ENCODE assay signal across 11 cellular contexts in genomic region chr16:81189100-81189664, GRCh38. TPM values are rescaled to one million over a fixed set of nuclear protein-coding genes. Genes with fewer than 3 reads are reported as not detected.
DNase-seq lines count a peak whose midpoint lies in the region; ATAC-seq, FAIRE-seq and TF ChIP-seq lines count a peak whose summit lies in the region.
"Had no signal": no experiment of that assay in that cellular context is flagged by ENCODE, and none has a peak within 500 bp of the region (broad histone marks: within the 10 kb centered on the region; RNA-seq: fewer than 3 reads in every experiment).

No MANE protein-coding gene starts in this region.

- H2AK5ac ChIP-seq in neuronal stem cell (ENCODE audit: low read depth, low read length), result no peak overlapping the region

- TF ChIP-seq POLR2A in uterus (IDR thresholded peaks at IDR 0.05), result no peak

- no peak overlapping the region for H3K14ac ChIP-seq in neuronal stem cell (ENCODE audit: low read length)

- no peak overlapping the region for H2BK120ac ChIP-seq in neuronal stem cell (ENCODE audit: low read depth, low read length)

- H3K4ac ChIP-seq in neuronal stem cell (ENCODE audit: low read length), result no peak overlapping the region

- WGBS in SK-N-SH (ENCODE audit: low lambda C conversion rate), result 66% methylated on average over 10 of the region's 15 CpGs
- WGBS in neuronal stem cell (ENCODE audit: extremely low coverage in 2 of 2, insufficient read length in 2 of 2, insufficient replicate concordance in 1 of 2), 2 donors, result no CpG with 5 or more reads among the region's 15 CpGs

- H3K27me3 ChIP-seq in SK-N-SH (ENCODE audit: insufficient read depth) (no peaks in the 10 kb centered on the region), neuronal stem cell (ENCODE audit: control insufficient read depth in 3 of 3, insufficient read depth in 3 of 3, low read depth in 1 of 3, low read length in 3 of 3) (peaks cover 0 to 2% (median 0%) of the 10 kb centered on the region in 3 experiments), uterus (no peaks in the 10 kb centered on the region)

- ATAC-seq in SK-N-SH treated with all-trans-retinoic acid at 6 μM for 48 hours (no peak; the same call in 2 of the 3 replicates), HG02870 (IDR thresholded peaks at IDR 0.05; ENCODE audit: unreplicated experiment) (no peak)
- ATAC-seq: A549 had no signal

- H4K91ac ChIP-seq in neuronal stem cell (ENCODE audit: low read depth, low read length, poor library complexity), result no peak overlapping the region

- no peak overlapping the region for H2BK12ac ChIP-seq in neuronal stem cell (ENCODE audit: low read length)

- H3K4me2 ChIP-seq in SK-N-SH (no peak overlapping the region), neuronal stem cell (ENCODE audit: insufficient read depth, low read length, poor library complexity, severe bottlenecking) (no peak overlapping the region)
- H3K4me2 ChIP-seq: A549 had no signal

- H2BK5ac ChIP-seq in neuronal stem cell (ENCODE audit: low read length), result peak overlapping the region; percentile 17

- intact Hi-C loops in uterus (cut with DNase I; ENCODE audit: low total_unique reads), result no loop called here

- no peak for FAIRE-seq in frontal cortex (lab: Jason Lieb, UNC)
- FAIRE-seq: A549, endometrium had no signal

- no peaks in the 10 kb centered on the region for H3K79me2 ChIP-seq in SK-N-SH (ENCODE audit: insufficient read depth)

- CTCF ChIA-PET in SK-N-SH (lab: Yijun Ruan, JAX), result interaction anchor here (1.0 to 2.3 kb wide), 3 partner anchors 16 to 541 kb away, joined by 3 to 10 read pairs (median 3); no protein-coding TSS in a partner anchor

- H3K4me3 ChIP-seq in SK-N-SH (ENCODE audit: low read depth in 2 of 2, low read length in 1 of 2), result no peak overlapping the region
- no peak overlapping the region for H3K4me3 ChIP-seq in neuronal stem cell (ENCODE audit: low read length in 2 of 2)
- H3K4me3 ChIP-seq in uterus, result no peak overlapping the region
- H3K4me3 ChIP-seq: A549 had no signal

- no peak overlapping the region for H3K23ac ChIP-seq in neuronal stem cell (ENCODE audit: low read depth, low read length, poor library complexity)

- H3K9me3 ChIP-seq in SK-N-SH (no peaks in the 10 kb centered on the region), neuronal stem cell (replicated peaks in 1 of 2; ENCODE audit: control insufficient read depth in 2 of 2, insufficient read depth in 1 of 2, low read depth in 1 of 2, low read length in 2 of 2) (peaks cover 0 to 2% of the 10 kb centered on the region in 2 donors), uterus (no peaks in the 10 kb centered on the region)
- H3K9me3 ChIP-seq: A549 had no signal

- DNase-seq in SK-N-SH (peak; percentile 46), frontal cortex (ENCODE audit: low spot score in 2 of 2) (peak; percentile 26 to 50), neuronal stem cell (ENCODE audit: low spot score) (no peak), uterus (peak; percentile 80 to 88), NCI-H446 treated with DMSO at 0.1 percent for 48 hours (lab: John Stamatoyannopoulos, UW) (no peak), NCI-H1417 (lab: John Stamatoyannopoulos, UW) (no peak)
- DNase-seq: NCI-H1436 treated with DMSO at 0.1 percent for 48 hours had no signal

- no peak overlapping the region for H2BK15ac ChIP-seq in neuronal stem cell (ENCODE audit: low read length)

- no peak overlapping the region for H4K8ac ChIP-seq in neuronal stem cell (ENCODE audit: low read depth, low read length)

- H3K9ac ChIP-seq in SK-N-SH, result no peak overlapping the region
- H3K9ac ChIP-seq in neuronal stem cell (ENCODE audit: low read depth, low read length, poor library complexity), result no peak overlapping the region

- no peak overlapping the region for H2AFZ ChIP-seq in SK-N-SH (ENCODE audit: low read depth)
- H2AFZ ChIP-seq in neuronal stem cell (ENCODE audit: low read length), result peak overlapping the region; percentile 11

- peaks cover 0 to 3% of the 10 kb centered on the region in 2 experiments; a peak in 1 of 4 replicates for H3K4me1 ChIP-seq in SK-N-SH (ENCODE audit: control insufficient read depth in 1 of 2, insufficient read depth in 2 of 2, low read depth in 1 of 2, low read length in 1 of 2)
- no peaks in the 10 kb centered on the region for H3K4me1 ChIP-seq in neuronal stem cell (ENCODE audit: control insufficient read depth in 2 of 2, insufficient read depth in 1 of 2, low read depth in 1 of 2, low read length in 2 of 2)
- H3K4me1 ChIP-seq in uterus, result no peaks in the 10 kb centered on the region

- H3F3A ChIP-seq in SK-N-SH (replicated peaks; ENCODE audit: insufficient read depth), result no peaks in the 10 kb centered on the region

- no peak for TF ChIP-seq EP300 in SK-N-SH (IDR thresholded peaks at IDR 0.05; ENCODE audit: borderline replicate concordance in 1 of 2, low read depth in 1 of 2, low read length in 1 of 2)

- TF ChIP-seq RAD21 in SK-N-SH (IDR thresholded peaks at IDR 0.05; ENCODE audit: low read length), result no peak

- no peak overlapping the region for H3K27ac ChIP-seq in SK-N-SH (ENCODE audit: low read depth in 2 of 2, low read length in 1 of 2)
- H3K27ac ChIP-seq in neuronal stem cell (replicated peaks; ENCODE audit: low read length), result no peak overlapping the region
- H3K27ac ChIP-seq in uterus, result peak overlapping the region; percentile 41 to 61

- H3K79me1 ChIP-seq in neuronal stem cell (ENCODE audit: low read depth, low read length), result peaks cover 3% of the 10 kb centered on the region

- H3K9me2 ChIP-seq in SK-N-SH, result no peaks in the 10 kb centered on the region

- H3K18ac ChIP-seq in neuronal stem cell (ENCODE audit: low read length), result no peak overlapping the region

- POLR2A ChIA-PET in SK-N-SH (lab: Yijun Ruan, JAX), result no interaction called here

- no peaks in the 10 kb centered on the region for H4K20me1 ChIP-seq in SK-N-SH (ENCODE audit: insufficient read depth)

- H3K36me3 ChIP-seq in SK-N-SH (replicated peaks in 1 of 2; ENCODE audit: control insufficient read depth in 1 of 2, insufficient read depth in 2 of 2, low read length in 1 of 2) (no peaks in the 10 kb centered on the region), neuronal stem cell (replicated peaks in 1 of 2; ENCODE audit: control insufficient read depth in 2 of 2, insufficient read depth in 2 of 2, low read length in 2 of 2) (no peaks in the 10 kb centered on the region), uterus (no peaks in the 10 kb centered on the region)

- TF ChIP-seq CTCF in SK-N-SH (IDR thresholded peaks at IDR 0.05) (no peak), uterus (IDR thresholded peaks at IDR 0.05) (no peak)

TF ChIP-seq in SK-N-SH, 30 proteins besides CTCF, POLR2A, EP300 and RAD21 (continues in another document):
- TF ChIP-seq RCOR1 (IDR thresholded peaks at IDR 0.05; ENCODE audit: low read length) (no peak), RFX5 (IDR thresholded peaks at IDR 0.05; ENCODE audit: low read length) (no peak), MXI1 (IDR thresholded peaks at IDR 0.05; ENCODE audit: low read depth, low read length) (no peak), CHD2 (IDR thresholded peaks at IDR 0.05; ENCODE audit: low read length, partially characterized antibody) (no peak), JUND (IDR thresholded peaks at IDR 0.05) (no peak), FOXM1 (IDR thresholded peaks at IDR 0.05; ENCODE audit: low read depth) (no peak), FOXJ3 (CRISPR knock-in tag; IDR thresholded peaks at IDR 0.05) (no peak)
- TF ChIP-seq, protein P1, sequence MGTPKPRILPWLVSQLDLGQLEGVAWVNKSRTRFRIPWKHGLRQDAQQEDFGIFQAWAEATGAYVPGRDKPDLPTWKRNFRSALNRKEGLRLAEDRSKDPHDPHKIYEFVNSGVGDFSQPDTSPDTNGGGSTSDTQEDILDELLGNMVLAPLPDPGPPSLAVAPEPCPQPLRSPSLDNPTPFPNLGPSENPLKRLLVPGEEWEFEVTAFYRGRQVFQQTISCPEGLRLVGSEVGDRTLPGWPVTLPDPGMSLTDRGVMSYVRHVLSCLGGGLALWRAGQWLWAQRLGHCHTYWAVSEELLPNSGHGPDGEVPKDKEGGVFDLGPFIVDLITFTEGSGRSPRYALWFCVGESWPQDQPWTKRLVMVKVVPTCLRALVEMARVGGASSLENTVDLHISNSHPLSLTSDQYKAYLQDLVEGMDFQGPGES (IDR thresholded peaks at IDR 0.05; ENCODE audit: low read depth, low read length), result no peak

TF ChIP-seq in SK-N-SH treated with all-trans-retinoic acid at 6 μM for 48 hours, 23 proteins besides CTCF, POLR2A, EP300 and RAD21 (continues in another document):
- no peak for TF ChIP-seq ESRRG (CRISPR knock-in tag; IDR thresholded peaks at IDR 0.05)
- no peak for TF ChIP-seq ZNF8 (CRISPR knock-in tag; IDR thresholded peaks at IDR 0.05)
- TF ChIP-seq PPARA (CRISPR knock-in tag; IDR thresholded peaks at IDR 0.05; ENCODE audit: borderline replicate concordance), result no peak
- TF ChIP-seq, protein P2, sequence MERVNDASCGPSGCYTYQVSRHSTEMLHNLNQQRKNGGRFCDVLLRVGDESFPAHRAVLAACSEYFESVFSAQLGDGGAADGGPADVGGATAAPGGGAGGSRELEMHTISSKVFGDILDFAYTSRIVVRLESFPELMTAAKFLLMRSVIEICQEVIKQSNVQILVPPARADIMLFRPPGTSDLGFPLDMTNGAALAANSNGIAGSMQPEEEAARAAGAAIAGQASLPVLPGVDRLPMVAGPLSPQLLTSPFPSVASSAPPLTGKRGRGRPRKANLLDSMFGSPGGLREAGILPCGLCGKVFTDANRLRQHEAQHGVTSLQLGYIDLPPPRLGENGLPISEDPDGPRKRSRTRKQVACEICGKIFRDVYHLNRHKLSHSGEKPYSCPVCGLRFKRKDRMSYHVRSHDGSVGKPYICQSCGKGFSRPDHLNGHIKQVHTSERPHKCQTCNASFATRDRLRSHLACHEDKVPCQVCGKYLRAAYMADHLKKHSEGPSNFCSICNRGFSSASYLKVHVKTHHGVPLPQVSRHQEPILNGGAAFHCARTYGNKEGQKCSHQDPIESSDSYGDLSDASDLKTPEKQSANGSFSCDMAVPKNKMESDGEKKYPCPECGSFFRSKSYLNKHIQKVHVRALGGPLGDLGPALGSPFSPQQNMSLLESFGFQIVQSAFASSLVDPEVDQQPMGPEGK (CRISPR knock-in tag; IDR thresholded peaks at IDR 0.05; ENCODE audit: borderline replicate concordance), result no peak

RNA-seq across cellular contexts. Expression of gene BCO1, which starts 49.3 kb away (rescaled TPM):
- polyA plus RNA-seq in SK-N-SH (2012; rRNA removed), result 0.02 TPM in 1 of 2 replicates, not detected in the other
- polyA plus RNA-seq in SK-N-SH (2012; cell fraction: cytosol; rRNA removed), result not detected in 2 replicates
- polyA plus RNA-seq in SK-N-SH (2012; cell fraction: nucleus; rRNA removed), result 0.02 TPM in 1 of 2 replicates, not detected in the other
- under 0.01 TPM for total RNA-seq in frontal cortex
- polyA plus RNA-seq in neuronal stem cell (2013, experiment 1 of 2), result 0.20 TPM
- 0.17 TPM for polyA plus RNA-seq in neuronal stem cell (2013, experiment 2 of 2)
- total RNA-seq in uterus, result 1 to 10 TPM in 1 of 4 donors, under 1 TPM in 2, not detected in 1; 0.27 to 2.6 (median 0.97) TPM

Comparison
In these comparisons a context has a peak if more than half of its experiments do, and no peak if none do; other contexts are left out.
1. DNase-seq: peak in SK-N-SH (single experiment), frontal cortex (2 of 2) and uterus (2 of 2); none in neuronal stem cell (single experiment), NCI-H446 treated with DMSO at 0.1 percent for 48 hours (single experiment) and NCI-H1417 (0 of 3).
2. H3K27ac ChIP-seq: peak in uterus (2 of 2); none in SK-N-SH (0 of 2) and neuronal stem cell (single experiment).